8 cellular contexts compared by ENCODE assay signal in the genomic region with DNA sequence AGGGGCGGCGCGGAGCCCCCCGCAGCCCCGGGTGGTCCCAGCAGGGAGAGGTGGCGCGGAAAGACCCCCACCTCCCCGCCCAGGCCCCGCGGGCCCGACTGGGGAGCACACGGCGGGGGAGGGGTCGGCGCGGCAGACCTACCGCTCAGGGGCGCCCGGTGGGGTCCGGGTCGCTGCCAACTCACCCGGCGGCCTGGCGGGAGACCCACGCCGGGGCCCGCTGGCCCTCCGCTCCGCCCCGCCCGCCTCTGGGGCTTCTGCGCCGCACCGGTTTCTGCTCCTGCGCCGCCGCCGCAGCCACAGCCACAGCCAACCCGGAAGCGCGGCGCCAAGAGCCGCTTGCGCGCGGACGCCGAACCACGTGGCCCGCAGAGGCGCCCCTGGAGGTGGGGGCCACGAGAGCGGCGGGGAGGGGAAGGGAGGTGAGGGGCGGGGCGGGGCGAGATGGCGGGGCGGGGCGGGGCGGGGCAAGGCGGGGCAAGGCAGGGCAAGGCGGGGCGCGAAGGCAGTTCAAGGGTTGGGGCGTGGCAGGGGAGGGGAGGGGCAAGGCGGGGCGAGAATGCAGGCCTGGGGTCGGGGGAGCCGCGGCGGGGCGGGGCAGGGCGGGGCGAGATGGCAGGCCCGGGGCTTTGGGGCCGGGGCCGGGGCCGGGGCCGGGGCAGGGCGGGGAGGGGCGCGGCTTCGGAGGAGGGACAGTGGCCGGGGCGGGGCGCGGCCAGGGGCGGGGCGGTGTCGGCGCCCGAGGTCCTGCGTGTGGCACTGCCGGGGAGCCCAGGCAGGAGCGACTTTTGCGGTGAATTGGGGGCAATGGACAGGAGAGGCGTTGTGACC. TPM values are rescaled to one million over a fixed set of nuclear protein-coding genes. Genes with fewer than 3 reads are reported as not detected.
A peak's percentile ranks its signal among the peaks of the same experiment; 100 is the strongest.
DNase-seq lines count a peak whose midpoint lies in the region; ATAC-seq and TF ChIP-seq lines count a peak whose summit lies in the region.

Gene ZBTB24, minus strand, starts transcription at position 307 of the 831 bp plus-strand sequence. CDS start 1,193 bp downstream, outside the sequence.

- peaks cover 46% of the 10 kb centered on the region for H3K36me3 Mint-ChIP-seq in activated T-helper 17 cell treated with anti-CD3 and anti-CD28 coated beads, Interleukin-2, amount 50 U/mL, for 72 hours (ENCODE audit: low read depth)
- peaks cover 28% of the 10 kb centered on the region for H3K36me3 Mint-ChIP-seq in natural killer cell treated with Interleukin-12 subunit alpha and Interleukin-12 subunit beta and Interleukin-15 and Interleukin-18, amount 100 ng/mL, for 72 hours

- peak; percentile 86 for ATAC-seq in RWPE2 (ENCODE audit: low read depth)
- ATAC-seq in activated T-helper 17 cell treated with anti-CD3 and anti-CD28 coated beads, Interleukin-2, amount 50 U/mL, for 72 hours (replicated peaks): peak; percentile 84
- peak; percentile 95 to 97 for ATAC-seq in natural killer cell treated with Interleukin-12 subunit alpha and Interleukin-12 subunit beta and Interleukin-15 and Interleukin-18, amount 100 ng/mL, for 72 hours

- H3K4me3 Mint-ChIP-seq in activated T-helper 17 cell treated with anti-CD3 and anti-CD28 coated beads, Interleukin-2, amount 50 U/mL, for 72 hours: peak within 1 kb of the TSS; percentile 79
- H3K4me3 Mint-ChIP-seq in natural killer cell treated with Interleukin-12 subunit alpha and Interleukin-12 subunit beta and Interleukin-15 and Interleukin-18, amount 100 ng/mL, for 72 hours: peak within 1 kb of the TSS; percentile 97

- DNase-seq in ELF-1 (ENCODE audit: low read depth, low spot score) (peak; percentile 88), GOT3 (lab: John Stamatoyannopoulos, UW) (peak; percentile 65), LHCN-M2 (ENCODE audit: low read depth) (peak; percentile 86), RWPE2 (ENCODE audit: low spot score) (peak; percentile 86), fibroblast of mammary gland (ENCODE audit: low read depth) (peak; percentile 85)
- peak; percentile 95 for DNase-seq in natural killer cell treated with Interleukin-12 subunit alpha and Interleukin-12 subunit beta and Interleukin-15 and Interleukin-18, amount 100 ng/mL, for 72 hours (ENCODE audit: low spot score)
- DNase-seq in stimulated activated naive CD4-positive, alpha-beta T cell (lab: John Stamatoyannopoulos, UW): peak; percentile 84 to 91 (median 88)

- H3K4me3 ChIP-seq in RWPE2 (ENCODE audit: severe bottlenecking) (peak within 1 kb of the TSS; percentile 98), fibroblast of mammary gland (ENCODE audit: control insufficient read depth, low read depth, low read length) (peak within 1 kb of the TSS; percentile 80)

- H3K27ac ChIP-seq in RWPE2 (ENCODE audit: poor library complexity, severe bottlenecking): peak within 1 kb of the TSS; percentile 12

- H3K4me1 ChIP-seq in RWPE2 (ENCODE audit: insufficient read depth, poor library complexity, severe bottlenecking): peaks cover 25% of the 10 kb centered on the region

- no peaks in the 10 kb centered on the region for H3K9me3 Mint-ChIP-seq in activated T-helper 17 cell treated with anti-CD3 and anti-CD28 coated beads, Interleukin-2, amount 50 U/mL, for 72 hours
- no peaks in the 10 kb centered on the region for H3K9me3 Mint-ChIP-seq in natural killer cell treated with Interleukin-12 subunit alpha and Interleukin-12 subunit beta and Interleukin-15 and Interleukin-18, amount 100 ng/mL, for 72 hours

- TF ChIP-seq CTCF in RWPE2 (IDR thresholded peaks at IDR 0.05; ENCODE audit: poor library complexity, severe bottlenecking) (no peak), fibroblast of mammary gland (conservative IDR thresholded peaks at IDR 0.05; ENCODE audit: control insufficient read depth, insufficient read depth, low read depth, low read length) (no peak)

- no peaks in the 10 kb centered on the region for H3K27me3 Mint-ChIP-seq in activated T-helper 17 cell treated with anti-CD3 and anti-CD28 coated beads, Interleukin-2, amount 50 U/mL, for 72 hours
- no peaks in the 10 kb centered on the region for H3K27me3 Mint-ChIP-seq in natural killer cell treated with Interleukin-12 subunit alpha and Interleukin-12 subunit beta and Interleukin-15 and Interleukin-18, amount 100 ng/mL, for 72 hours

- H3K9me3 ChIP-seq in RWPE2 (ENCODE audit: severe bottlenecking): no peaks in the 10 kb centered on the region

- H3K36me3 ChIP-seq in RWPE2 (ENCODE audit: low read depth): peaks cover 37% of the 10 kb centered on the region

- peak within 1 kb of the TSS; percentile 49 for H3K27ac Mint-ChIP-seq in activated T-helper 17 cell treated with anti-CD3 and anti-CD28 coated beads, Interleukin-2, amount 50 U/mL, for 72 hours
- peak within 1 kb of the TSS; percentile 77 to 82 for H3K27ac Mint-ChIP-seq in natural killer cell treated with Interleukin-12 subunit alpha and Interleukin-12 subunit beta and Interleukin-15 and Interleukin-18, amount 100 ng/mL, for 72 hours

- peaks cover 36% of the 10 kb centered on the region for H3K4me1 Mint-ChIP-seq in activated T-helper 17 cell treated with anti-CD3 and anti-CD28 coated beads, Interleukin-2, amount 50 U/mL, for 72 hours
- peaks cover 39 to 52% of the 10 kb centered on the region in 2 donors for H3K4me1 Mint-ChIP-seq in natural killer cell treated with Interleukin-12 subunit alpha and Interleukin-12 subunit beta and Interleukin-15 and Interleukin-18, amount 100 ng/mL, for 72 hours (ENCODE audit: low read depth in 2 of 2)

- no peaks in the 10 kb centered on the region for H3K27me3 ChIP-seq in RWPE2 (ENCODE audit: insufficient read depth, poor library complexity, severe bottlenecking)

RNA-seq across cellular contexts. Expression of gene ZBTB24, which starts in this region (rescaled TPM):
- 8.8 and 11.0 TPM in 2 replicates for total RNA-seq in LHCN-M2 (2014; rRNA removed)
- 2.3 TPM for polyA plus RNA-seq in LHCN-M2 (2012)
- total RNA-seq in activated T-helper 17 cell treated with anti-CD3 and anti-CD28 coated beads, Interleukin-2, amount 50 U/mL, for 72 hours: 10 to 100 TPM; 11.0 to 11.4 TPM
- total RNA-seq in natural killer cell treated with Interleukin-12 subunit alpha and Interleukin-12 subunit beta and Interleukin-15 and Interleukin-18, amount 100 ng/mL, for 72 hours: 1 to 10 TPM; 9.8 to 9.9 TPM

Comparison
In these comparisons a context has a peak if more than half of its experiments do, and no peak if none do; other contexts are left out.
1. Peak in every context shown above with its lines: DNase-seq, ATAC-seq, H3K4me3 ChIP-seq and H3K27ac ChIP-seq.